1 cellular context compared by ENCODE assay signal in genomic region chr16:316741-317464, GRCh38.
TF ChIP-seq lines count a peak whose summit lies in the region.

No MANE protein-coding gene starts in this region.

TF ChIP-seq in HEK293, 187 proteins besides CTCF, POLR2A, EP300 and RAD21:
- TF ChIP-seq ZIC2 (tag by site-specific recombination; IDR thresholded peaks at IDR 0.05) = 0 out of 2 replicates have a peak, but pooled peaks have one; percentile 24
- TF ChIP-seq TRIM28 (IDR thresholded peaks at IDR 0.05; ENCODE audit: borderline replicate concordance, low read length) = no peak
- TF ChIP-seq GLIS1 (tag by site-specific recombination; IDR thresholded peaks at IDR 0.05) = peak; percentile 48; the same call in 1 of the 2 replicates
